15 cellular contexts compared by ENCODE assay signal in genomic region chr4:105909699-105910340, GRCh38. TPM values are rescaled to one million over a fixed set of nuclear protein-coding genes. Genes with fewer than 3 reads are reported as not detected.
A peak's percentile ranks its signal among the peaks of the same experiment; 100 is the strongest.
DNase-seq lines count a peak whose midpoint lies in the region; ATAC-seq and TF ChIP-seq lines count a peak whose summit lies in the region.
"Had no signal": no experiment of that assay in that cellular context is flagged by ENCODE, and none has a peak within 500 bp of the region (broad histone marks: within the 10 kb centered on the region; RNA-seq: fewer than 3 reads in every experiment).

No MANE protein-coding gene starts in this region.

- POLR2A ChIA-PET in IMR-90 (lab: Charles Lee; ENCODE audit: unreplicated experiment) (no interaction called here), WTC11 (lab: Charles Lee) (no interaction called here)

- H3K36me3 ChIP-seq in IMR-90 (ENCODE audit: control insufficient read depth, insufficient read depth, low read length), result no peaks in the 10 kb centered on the region
- H3K36me3 ChIP-seq: SJSA1 had no signal

- no peak overlapping the region for H3K4me3 ChIP-seq in IMR-90 (ENCODE audit: insufficient read depth, low read depth, low read length)
- H3K4me3 ChIP-seq: SJSA1 had no signal

- no TSS peak for BruUV-seq in IMR-90 (replicated peaks; lab: Mats Ljungman, UMichigan)

- H3K9ac ChIP-seq in IMR-90 (ENCODE audit: low read depth, low read length), result no peak overlapping the region

- no peak overlapping the region for H3K14ac ChIP-seq in IMR-90 (replicated peaks; ENCODE audit: low read depth, low read length)

- H3K79me1 ChIP-seq in IMR-90 (ENCODE audit: low read depth in 1 of 2, low read length in 2 of 2), result no peaks in the 10 kb centered on the region

- no peak overlapping the region for H4K8ac ChIP-seq in IMR-90 (ENCODE audit: low read depth in 2 of 2, low read length in 2 of 2)

- H2BK120ac ChIP-seq in IMR-90 (ENCODE audit: low read depth, low read length), result no peak overlapping the region

- H3K27ac ChIP-seq in C4-2B, result peak overlapping the region; percentile 41; the same call in 1 of the 2 replicates
- H3K27ac ChIP-seq in IMR-90 (ENCODE audit: insufficient read depth, low read length), result no peak overlapping the region
- H3K27ac ChIP-seq: SJSA1 had no signal

- no peaks in the 10 kb centered on the region for H3K4me1 ChIP-seq in IMR-90 (ENCODE audit: control insufficient read depth, insufficient read depth, low read length)
- H3K4me1 ChIP-seq: SJSA1 had no signal

- no peaks in the 10 kb centered on the region; the same call in 1 of the 2 replicates for H3K27me3 ChIP-seq in IMR-90 (ENCODE audit: control insufficient read depth, insufficient read depth, low read length)
- H3K27me3 ChIP-seq: SJSA1 had no signal

- H2AK5ac ChIP-seq in IMR-90 (ENCODE audit: low read depth, low read length), result no peak overlapping the region

- no peak overlapping the region for H3K56ac ChIP-seq in IMR-90 (ENCODE audit: extremely low read depth, insufficient read depth, low read length)

- H3K4ac ChIP-seq in IMR-90 (ENCODE audit: low read depth, low read length), result no peak overlapping the region

- no peak overlapping the region for H3K27ac Mint-ChIP-seq in WTC11
- H3K27ac Mint-ChIP-seq in nephron progenitor cell, result no peak overlapping the region
- H3K27ac Mint-ChIP-seq: activated naive CD4-positive, alpha-beta T cell treated with anti-CD3 and anti-CD28 coated beads, Interleukin-2, amount 10 ng/mL, durations not matched to agents 7 days and 5 days; progenitor cell of endocrine pancreas had no signal

- no peak for TF ChIP-seq POLR2A in IMR-90 (IDR thresholded peaks at IDR 0.05; ENCODE audit: low read depth, low read length)

- no peaks in the 10 kb centered on the region for H3K9me3 ChIP-seq in IMR-90 (ENCODE audit: control insufficient read depth, insufficient read depth, low read length)
- H3K9me3 ChIP-seq: SJSA1 had no signal

- H3K4me1 Mint-ChIP-seq in WTC11 (peaks cover 12% of the 10 kb centered on the region), nephron progenitor cell (peaks cover 4% of the 10 kb centered on the region)
- H3K4me1 Mint-ChIP-seq: activated naive CD4-positive, alpha-beta T cell treated with anti-CD3 and anti-CD28 coated beads, Interleukin-2, amount 10 ng/mL, durations not matched to agents 7 days and 5 days had no signal

- H3K9me1 ChIP-seq in IMR-90 (ENCODE audit: insufficient read depth, low read length), result no peaks in the 10 kb centered on the region

- H3K4me3 Mint-ChIP-seq in WTC11 (no peak overlapping the region), nephron progenitor cell (no peak overlapping the region)
- H3K4me3 Mint-ChIP-seq: activated naive CD4-positive, alpha-beta T cell treated with anti-CD3 and anti-CD28 coated beads, Interleukin-2, amount 10 ng/mL, durations not matched to agents 7 days and 5 days had no signal

- H4K20me1 ChIP-seq in IMR-90 (ENCODE audit: insufficient read depth, low read length), result no peaks in the 10 kb centered on the region

- H3K23ac ChIP-seq in IMR-90 (ENCODE audit: low read depth, low read length), result no peak overlapping the region

- no peak overlapping the region for H2BK15ac ChIP-seq in IMR-90 (ENCODE audit: low read depth, low read length)

- no peak overlapping the region for H4K91ac ChIP-seq in IMR-90 (ENCODE audit: insufficient read depth, low read depth, low read length)

- DNase-seq in IMR-90 (peak; percentile 5), WTC11 (ENCODE audit: low spot score) (no peak), left colon (peak in 1 of 2 donors; percentile 60), NOMO-1 treated with dmso at 0.1 percent for 144 hours (lab: John Stamatoyannopoulos, UW; ENCODE audit: unreplicated experiment) (no peak), NCI-H1105 treated with DMSO at 0.1 percent for 48 hours (lab: John Stamatoyannopoulos, UW) (no peak), nephron progenitor cell (no peak)
- DNase-seq: activated naive CD4-positive, alpha-beta T cell treated with anti-CD3 and anti-CD28 coated beads, Interleukin-2, amount 10 ng/mL, durations not matched to agents 7 days and 5 days; central memory CD4-positive, alpha-beta T cell; DMS79; H7; NCI-H526 treated with DMSO at 0.1 percent for 48 hours had no signal

- no peak for TF ChIP-seq CTCF in C4-2B (conservative IDR thresholded peaks at IDR 0.05)
- no peak for TF ChIP-seq CTCF in IMR-90 (conservative IDR thresholded peaks at IDR 0.05; ENCODE audit: low read depth, low read length)
- TF ChIP-seq CTCF in WTC11 (IDR thresholded peaks at IDR 0.05), result no peak
- TF ChIP-seq CTCF in nephron progenitor cell (IDR thresholded peaks at IDR 0.05), result no peak

- TF ChIP-seq RAD21 in IMR-90 (IDR thresholded peaks at IDR 0.05; ENCODE audit: low read length), result no peak

- no peak overlapping the region for H2AFZ ChIP-seq in IMR-90 (replicated peaks; ENCODE audit: low read length, poor library complexity)

- no peak for ATAC-seq in IMR-90 (ENCODE audit: low read depth)
- peak; percentile 86 for ATAC-seq in WTC11
- peak; percentile 99 for ATAC-seq in left colon
- no peak for ATAC-seq in GM21447 (IDR thresholded peaks at IDR 0.05; ENCODE audit: unreplicated experiment)

- H4K5ac ChIP-seq in IMR-90 (ENCODE audit: low read depth, low read length), result no peak overlapping the region

- no peak overlapping the region for H2AK9ac ChIP-seq in IMR-90 (replicated peaks; ENCODE audit: low read depth, low read length, poor library complexity)

- in situ Hi-C loops in IMR-90 (cut with MboI; ENCODE audit: low sequenced_read_pairs), result no loop called here

- no peaks in the 10 kb centered on the region for H3K36me3 Mint-ChIP-seq in WTC11
- no peaks in the 10 kb centered on the region for H3K36me3 Mint-ChIP-seq in nephron progenitor cell (ENCODE audit: low read depth)
- H3K36me3 Mint-ChIP-seq: activated naive CD4-positive, alpha-beta T cell treated with anti-CD3 and anti-CD28 coated beads, Interleukin-2, amount 10 ng/mL, durations not matched to agents 7 days and 5 days had no signal

- dilution Hi-C loops in IMR-90 (cut with HindIII; ENCODE audit: low sequenced_read_pairs, unreplicated experiment), result no loop called here

- CTCF ChIA-PET in IMR-90 (lab: Yijun Ruan, JAX) (no interaction called here), WTC11 (lab: Charles Lee) (no interaction called here)

- intact Hi-C loops in IMR-90 (cut with micrococcal nuclease) (no loop called here), left colon (cut with DNase I, micrococcal nuclease) (no loop called here)

- H2BK5ac ChIP-seq in IMR-90 (ENCODE audit: low read depth, low read length, poor library complexity, severe bottlenecking), result no peak overlapping the region

- H3K9me3 Mint-ChIP-seq in WTC11 (no peaks in the 10 kb centered on the region), nephron progenitor cell (no peaks in the 10 kb centered on the region)
- H3K9me3 Mint-ChIP-seq: activated naive CD4-positive, alpha-beta T cell treated with anti-CD3 and anti-CD28 coated beads, Interleukin-2, amount 10 ng/mL, durations not matched to agents 7 days and 5 days had no signal

- no peak overlapping the region for H3K4me2 ChIP-seq in IMR-90 (ENCODE audit: low read depth, low read length)

- no peak overlapping the region for H2BK20ac ChIP-seq in IMR-90 (ENCODE audit: low read depth, low read length)

- H3K27me3 Mint-ChIP-seq in WTC11 (ENCODE audit: low read depth) (no peaks in the 10 kb centered on the region), nephron progenitor cell (ENCODE audit: low read depth, poor library complexity) (peaks cover 1% of the 10 kb centered on the region)
- H3K27me3 Mint-ChIP-seq: activated naive CD4-positive, alpha-beta T cell treated with anti-CD3 and anti-CD28 coated beads, Interleukin-2, amount 10 ng/mL, durations not matched to agents 7 days and 5 days; progenitor cell of endocrine pancreas had no signal

- WGBS in IMR-90 (ENCODE audit: extremely low coverage in 2 of 2, insufficient read length in 1 of 2), 2 experiments, result no CpG with 5 or more reads among the region's 3 CpGs

- H3K18ac ChIP-seq in IMR-90 (ENCODE audit: low read depth, low read length), result no peak overlapping the region

TF ChIP-seq in IMR-90, 13 proteins besides CTCF, POLR2A, EP300 and RAD21:
- TF ChIP-seq MXI1 (IDR thresholded peaks at IDR 0.05; ENCODE audit: borderline replicate concordance, low read depth, low read length), result no peak
- TF ChIP-seq SMC3 (IDR thresholded peaks at IDR 0.05; ENCODE audit: low read depth, low read length), result no peak
- TF ChIP-seq RFX5 (IDR thresholded peaks at IDR 0.05; ENCODE audit: low read depth, low read length), result no peak

TF ChIP-seq in WTC11, 78 proteins besides CTCF, POLR2A, EP300 and RAD21:
- TF ChIP-seq MXD4 (CRISPR knock-in tag; IDR thresholded peaks at IDR 0.05; ENCODE audit: borderline replicate concordance) (no peak), SP1 (CRISPR knock-in tag; conservative IDR thresholded peaks at IDR 0.05) (no peak)

RNA-seq across cellular contexts. Expression of gene NPNT, which starts 14.5 kb away (rescaled TPM):
- total RNA-seq in IMR-90 (2012; rRNA removed) (not detected in 2 replicates), WTC11 (2021) (1.3 to 1.6 TPM (median 1.4 TPM) in 3 replicates), left colon (10 to 100 TPM; 30.6 to 40.9 TPM)
- not detected in 2 replicates for polyA plus RNA-seq in IMR-90 (2012; rRNA removed)
- polyA plus RNA-seq in IMR-90 (2012; cell fraction: cytosol; rRNA removed), result not detected in 2 replicates
- not detected in 2 replicates for polyA plus RNA-seq in IMR-90 (2012; cell fraction: nucleus; rRNA removed; ENCODE audit: low replicate concordance)
- total RNA-seq: SJSA1 had no signal

Comparison
In these comparisons a context has a peak if more than half of its experiments do, and no peak if none do; other contexts are left out.
1. ATAC-seq: peak in WTC11 (single experiment) and left colon (single experiment); none in IMR-90 (single experiment) and GM21447 (single experiment).
2. RNA of gene NPNT, which starts 14.5 kb away (total RNA-seq): 30.6 to 40.9 TPM in left colon; 1.3 to 1.6 TPM in WTC11 and not detected in IMR-90; every median in the first group is over 10 times any median in the second.